In genomic region chr14:101395779-101396178, GRCh38 we compare ENCODE assay signal across 9 cellular contexts.
"Had no signal": no experiment of that assay in that cellular context is flagged by ENCODE, and none has a peak within 500 bp of the region (broad histone marks: within the 10 kb centered on the region; RNA-seq: fewer than 3 reads in every experiment).

No MANE protein-coding gene starts in this region.

- H3K27ac ChIP-seq: HL-60 had no signal

- H3K4me3 ChIP-seq: GM23338 had no signal

- ATAC-seq: GM23338, HepG2 had no signal

- DNase-seq: H9, HCEC 1CT, KBM-7 had no signal

- H3K4me3 Mint-ChIP-seq: GM23338, H9, IgD-negative memory B cell had no signal

- FAIRE-seq: H1, H54, HepG2 had no signal

- H3K9me3 Mint-ChIP-seq: GM23338 had no signal

- H3K27ac Mint-ChIP-seq: H9, IgD-negative memory B cell had no signal
